1 cellular context compared by ENCODE assay signal in genomic region chr7:92244803-92245486, GRCh38.
A peak's percentile ranks its signal among the peaks of the same experiment; 100 is the strongest.
TF ChIP-seq lines count a peak whose summit lies in the region.

No MANE protein-coding gene starts in this region.

TF ChIP-seq in K562, 482 proteins besides CTCF, POLR2A, EP300 and RAD21 (continued from another document and continues in another):
- TF ChIP-seq RREB1 (CRISPR knock-in tag; IDR thresholded peaks at IDR 0.05), result no peak
- TF ChIP-seq ZNF644 (tag; IDR thresholded peaks at IDR 0.05; ENCODE audit: low read depth), result peak; percentile 38; the same call in 1 of the 2 replicates
- TF ChIP-seq ZNF134 (CRISPR knock-in tag; conservative IDR thresholded peaks at IDR 0.05), result 0 out of 2 replicates have a peak, but pooled peaks have one; percentile 23
- no peak for TF ChIP-seq HMGN3 (IDR thresholded peaks at IDR 0.05; ENCODE audit: borderline replicate concordance, extremely low read depth, insufficient read length, low read depth, low read length)
- no peak for TF ChIP-seq FOXA3 (CRISPR knock-in tag; conservative IDR thresholded peaks at IDR 0.05 in 1 of 2, IDR thresholded peaks at IDR 0.05 in 1 of 2)
- no peak for TF ChIP-seq FOXK1 (CRISPR knock-in tag; IDR thresholded peaks at IDR 0.05; ENCODE audit: borderline replicate concordance)
- TF ChIP-seq BMI1 (IDR thresholded peaks at IDR 0.05; ENCODE audit: low read length), result no peak
- TF ChIP-seq CBFA2T3 (IDR thresholded peaks at IDR 0.05), result no peak
- no peak for TF ChIP-seq HINFP (tag; conservative IDR thresholded peaks at IDR 0.05; ENCODE audit: low read depth)
- no peak for TF ChIP-seq ZNF232 (CRISPR knock-in tag; IDR thresholded peaks at IDR 0.05)
- no peak for TF ChIP-seq ZNF778 (CRISPR knock-in tag; IDR thresholded peaks at IDR 0.05)
- no peak for TF ChIP-seq SNAPC5 (CRISPR knock-in tag; IDR thresholded peaks at IDR 0.05)
- no peak for TF ChIP-seq ZNF79 (CRISPR knock-in tag; IDR thresholded peaks at IDR 0.05; ENCODE audit: low read depth)
- 0 out of 2 replicates have a peak, but pooled peaks have one; percentile 27 for TF ChIP-seq NBN (IDR thresholded peaks at IDR 0.05; ENCODE audit: low read depth)
- TF ChIP-seq CGGBP1 (CRISPR knock-in tag; IDR thresholded peaks at IDR 0.05), result no peak
- no peak for TF ChIP-seq ZNF121 (CRISPR knock-in tag; conservative IDR thresholded peaks at IDR 0.05)
- 0 out of 2 replicates have a peak, but pooled peaks have one; percentile 1 for TF ChIP-seq NFE2 (IDR thresholded peaks at IDR 0.05; ENCODE audit: low read depth)
- TF ChIP-seq TCF7L2 (IDR thresholded peaks at IDR 0.05; ENCODE audit: low read depth, low read length), result no peak
- no peak for TF ChIP-seq ZNF561 (CRISPR knock-in tag; conservative IDR thresholded peaks at IDR 0.05)
- TF ChIP-seq HDGF (IDR thresholded peaks at IDR 0.05), result 0 out of 2 replicates have a peak, but pooled peaks have one; percentile 86
- no peak for TF ChIP-seq STAG1 (CRISPR knock-in tag; IDR thresholded peaks at IDR 0.05; ENCODE audit: borderline replicate concordance)
- TF ChIP-seq PCBP2 (IDR thresholded peaks at IDR 0.05; ENCODE audit: low read depth, low read length, poor library complexity, severe bottlenecking), result no peak
- TF ChIP-seq SMARCA4 (IDR thresholded peaks at IDR 0.05), result peak; percentile 61
- TF ChIP-seq RBBP5 (IDR thresholded peaks at IDR 0.05; ENCODE audit: borderline replicate concordance, insufficient read depth, low read length, poor library complexity, severe bottlenecking), result no peak
- TF ChIP-seq DLX4 (CRISPR knock-in tag; IDR thresholded peaks at IDR 0.05), result no peak
- TF ChIP-seq, protein P1, sequence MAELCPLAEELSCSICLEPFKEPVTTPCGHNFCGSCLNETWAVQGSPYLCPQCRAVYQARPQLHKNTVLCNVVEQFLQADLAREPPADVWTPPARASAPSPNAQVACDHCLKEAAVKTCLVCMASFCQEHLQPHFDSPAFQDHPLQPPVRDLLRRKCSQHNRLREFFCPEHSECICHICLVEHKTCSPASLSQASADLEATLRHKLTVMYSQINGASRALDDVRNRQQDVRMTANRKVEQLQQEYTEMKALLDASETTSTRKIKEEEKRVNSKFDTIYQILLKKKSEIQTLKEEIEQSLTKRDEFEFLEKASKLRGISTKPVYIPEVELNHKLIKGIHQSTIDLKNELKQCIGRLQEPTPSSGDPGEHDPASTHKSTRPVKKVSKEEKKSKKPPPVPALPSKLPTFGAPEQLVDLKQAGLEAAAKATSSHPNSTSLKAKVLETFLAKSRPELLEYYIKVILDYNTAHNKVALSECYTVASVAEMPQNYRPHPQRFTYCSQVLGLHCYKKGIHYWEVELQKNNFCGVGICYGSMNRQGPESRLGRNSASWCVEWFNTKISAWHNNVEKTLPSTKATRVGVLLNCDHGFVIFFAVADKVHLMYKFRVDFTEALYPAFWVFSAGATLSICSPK (IDR thresholded peaks at IDR 0.05; ENCODE audit: borderline replicate concordance), result no peak
- no peak for TF ChIP-seq ELF4 (CRISPR knock-in tag; IDR thresholded peaks at IDR 0.05)
- peak in 1 of 3 experiments; percentile 44 for TF ChIP-seq YY1 (IDR thresholded peaks at IDR 0.05; ENCODE audit: borderline replicate concordance in 1 of 3, control insufficient read depth in 1 of 3, extremely low read depth in 1 of 3, insufficient read depth in 3 of 3, insufficient read length in 1 of 3, insufficient replicate concordance in 2 of 3, low read depth in 1 of 3, low read length in 2 of 3)
- no peak for TF ChIP-seq CEBPB (tag; IDR thresholded peaks at IDR 0.05)
- TF ChIP-seq FOXK2 (conservative IDR thresholded peaks at IDR 0.05 in 1 of 2, IDR thresholded peaks at IDR 0.05 in 1 of 2; ENCODE audit: low read depth in 2 of 2), result no peak; a peak in 1 of 4 replicates
- no peak for TF ChIP-seq CCNT2 (IDR thresholded peaks at IDR 0.05; ENCODE audit: borderline replicate concordance, extremely low read depth, insufficient read length, low read depth, low read length)
- no peak for TF ChIP-seq ZC3H8 (IDR thresholded peaks at IDR 0.05)
- no peak for TF ChIP-seq TCFL5 (CRISPR knock-in tag; conservative IDR thresholded peaks at IDR 0.05)
- TF ChIP-seq CREB1 (IDR thresholded peaks at IDR 0.05), result no peak
- no peak for TF ChIP-seq CREB1 (CRISPR knock-in tag; IDR thresholded peaks at IDR 0.05)
- TF ChIP-seq BRF2 (IDR thresholded peaks at IDR 0.05; ENCODE audit: borderline replicate concordance, insufficient read depth, insufficient read length), result no peak
- no peak for TF ChIP-seq JUND (IDR thresholded peaks at IDR 0.05; ENCODE audit: borderline replicate concordance, low read depth, low read length)
- peak; percentile 27; the same call in 2 of the 3 replicates for TF ChIP-seq JUND (tag; IDR thresholded peaks at IDR 0.05; ENCODE audit: borderline replicate concordance, low read depth, low read length)
- TF ChIP-seq ETV1 (tag; conservative IDR thresholded peaks at IDR 0.05; ENCODE audit: low read depth), result no peak
- TF ChIP-seq SIN3A (IDR thresholded peaks at IDR 0.05; ENCODE audit: borderline replicate concordance in 2 of 2, control insufficient read depth in 1 of 2, low read depth in 2 of 2, low read length in 2 of 2), result 0 out of 4 replicates have a peak, but pooled peaks of 1 of the 2 experiments have one; percentile 62
- no peak for TF ChIP-seq ZBTB34 (CRISPR knock-in tag; IDR thresholded peaks at IDR 0.05)
- no peak for TF ChIP-seq ZFP36 (IDR thresholded peaks at IDR 0.05; ENCODE audit: low read depth, low read length, partially characterized antibody)
- TF ChIP-seq TARDBP (IDR thresholded peaks at IDR 0.05), result no peak
- no peak for TF ChIP-seq NFIX (CRISPR knock-in tag; IDR thresholded peaks at IDR 0.05; ENCODE audit: low read depth)
- peak; percentile 69 for TF ChIP-seq MEIS2 (IDR thresholded peaks at IDR 0.05; ENCODE audit: partially characterized antibody)
- no peak for TF ChIP-seq PML (IDR thresholded peaks at IDR 0.05; ENCODE audit: low read length)
- peak in 1 of 2 experiments; percentile 43; a peak in 2 of 4 replicates for TF ChIP-seq HDAC1 (IDR thresholded peaks at IDR 0.05)
- TF ChIP-seq PHB (CRISPR knock-in tag; IDR thresholded peaks at IDR 0.05), result no peak
- TF ChIP-seq CBFB (CRISPR knock-in tag; IDR thresholded peaks at IDR 0.05), result no peak
- no peak for TF ChIP-seq HDAC8 (tag; IDR thresholded peaks at IDR 0.05)
- TF ChIP-seq CHD2 (IDR thresholded peaks at IDR 0.05; ENCODE audit: low read depth, low read length), result no peak
- TF ChIP-seq, protein P2, sequence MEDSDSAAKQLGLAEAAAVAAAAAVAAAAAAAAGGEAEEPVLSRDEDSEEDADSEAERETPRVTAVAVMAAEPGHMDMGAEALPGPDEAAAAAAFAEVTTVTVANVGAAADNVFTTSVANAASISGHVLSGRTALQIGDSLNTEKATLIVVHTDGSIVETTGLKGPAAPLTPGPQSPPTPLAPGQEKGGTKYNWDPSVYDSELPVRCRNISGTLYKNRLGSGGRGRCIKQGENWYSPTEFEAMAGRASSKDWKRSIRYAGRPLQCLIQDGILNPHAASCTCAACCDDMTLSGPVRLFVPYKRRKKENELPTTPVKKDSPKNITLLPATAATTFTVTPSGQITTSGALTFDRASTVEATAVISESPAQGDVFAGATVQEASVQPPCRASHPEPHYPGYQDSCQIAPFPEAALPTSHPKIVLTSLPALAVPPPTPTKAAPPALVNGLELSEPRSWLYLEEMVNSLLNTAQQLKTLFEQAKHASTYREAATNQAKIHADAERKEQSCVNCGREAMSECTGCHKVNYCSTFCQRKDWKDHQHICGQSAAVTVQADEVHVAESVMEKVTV (CRISPR knock-in tag; IDR thresholded peaks at IDR 0.05), result 0 out of 2 replicates have a peak, but pooled peaks have one; percentile 16
- no peak for TF ChIP-seq PHF20 (IDR thresholded peaks at IDR 0.05; ENCODE audit: partially characterized antibody)
- no peak for TF ChIP-seq XRCC3 (IDR thresholded peaks at IDR 0.05)
- TF ChIP-seq ZEB2 (IDR thresholded peaks at IDR 0.05), result no peak
- no peak for TF ChIP-seq PTRF (tag; IDR thresholded peaks at IDR 0.05)
- TF ChIP-seq, protein P3, sequence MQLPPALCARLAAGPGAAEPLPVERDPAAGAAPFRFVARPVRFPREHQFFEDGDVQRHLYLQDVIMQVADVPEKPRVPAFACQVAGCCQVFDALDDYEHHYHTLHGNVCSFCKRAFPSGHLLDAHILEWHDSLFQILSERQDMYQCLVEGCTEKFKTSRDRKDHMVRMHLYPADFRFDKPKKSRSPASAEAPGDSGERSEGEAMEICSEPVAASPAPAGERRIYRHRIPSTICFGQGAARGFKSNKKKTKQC (CRISPR knock-in tag; IDR thresholded peaks at IDR 0.05), result no peak
- TF ChIP-seq TBL1XR1 (IDR thresholded peaks at IDR 0.05; ENCODE audit: low read length in 2 of 2), result no peak
- no peak for TF ChIP-seq CBX5 (IDR thresholded peaks at IDR 0.05; ENCODE audit: borderline replicate concordance, low read depth)
- no peak for TF ChIP-seq COPS2 (conservative IDR thresholded peaks at IDR 0.05)
- TF ChIP-seq KLF6 (CRISPR knock-in tag; IDR thresholded peaks at IDR 0.05; ENCODE audit: borderline replicate concordance), result no peak
- TF ChIP-seq MYC (IDR thresholded peaks at IDR 0.05; ENCODE audit: low read depth, low read length), result no peak
- TF ChIP-seq MYC (CRISPR knock-in tag; IDR thresholded peaks at IDR 0.05; ENCODE audit: borderline replicate concordance, low read depth), result no peak
